ENCODE assay signal across 12 cellular contexts in the genomic region with DNA sequence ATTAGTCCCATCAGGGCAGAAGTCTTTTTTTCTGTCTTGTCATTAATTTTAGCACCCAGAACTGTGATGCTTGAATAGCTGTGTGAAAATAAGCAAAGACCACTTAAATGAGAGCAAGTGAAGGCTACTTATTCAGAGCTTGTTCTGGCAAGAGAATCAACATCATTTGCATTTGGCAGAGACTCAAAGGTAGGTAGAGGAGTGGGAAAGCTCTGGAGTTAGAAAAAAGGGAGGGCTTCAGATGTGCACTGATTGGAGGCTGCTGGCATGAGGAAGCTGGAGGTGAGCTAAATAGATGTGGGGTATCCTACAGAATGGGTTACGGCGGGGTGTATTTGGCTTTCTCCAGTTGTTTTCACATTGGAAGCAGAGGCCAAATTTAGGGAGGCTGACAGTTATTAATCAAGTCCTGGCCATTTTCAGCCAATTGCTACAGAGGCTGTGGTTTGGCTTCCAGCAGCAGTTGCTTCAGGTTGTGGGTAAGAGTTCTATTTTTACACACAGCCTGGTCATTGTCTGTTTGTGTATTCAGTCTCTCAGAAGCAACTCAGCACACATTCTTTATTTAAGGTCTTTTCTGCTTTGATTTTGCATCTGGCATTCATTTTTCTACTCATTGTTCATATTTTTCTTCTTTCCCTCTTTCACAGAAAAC.
DNase-seq lines count a peak whose midpoint lies in the region; ATAC-seq and TF ChIP-seq lines count a peak whose summit lies in the region.
"Had no signal": no experiment of that assay in that cellular context is flagged by ENCODE, and none has a peak within 500 bp of the region (broad histone marks: within the 10 kb centered on the region; RNA-seq: fewer than 3 reads in every experiment).

No MANE protein-coding gene starts in this region.

- no peak overlapping the region for H3K4me3 ChIP-seq in hepatocyte
- H3K4me3 ChIP-seq: colonic mucosa had no signal

- ATAC-seq in GM19397 (IDR thresholded peaks at IDR 0.05; ENCODE audit: unreplicated experiment) (no peak), GM21381 (IDR thresholded peaks at IDR 0.05; ENCODE audit: unreplicated experiment) (no peak), HG03139 (IDR thresholded peaks at IDR 0.05; ENCODE audit: unreplicated experiment) (no peak)
- ATAC-seq: CD8-positive, alpha-beta T cell; HepG2 had no signal

- no peaks in the 10 kb centered on the region for H3K27me3 ChIP-seq in hepatocyte
- H3K27me3 ChIP-seq: colonic mucosa had no signal

- no peaks in the 10 kb centered on the region for H4K20me1 ChIP-seq in hepatocyte (ENCODE audit: insufficient read depth, poor library complexity, severe bottlenecking)

- H2AFZ ChIP-seq in hepatocyte: no peak overlapping the region

- H3K36me3 ChIP-seq in hepatocyte (replicated peaks; ENCODE audit: insufficient read depth, low read depth): no peaks in the 10 kb centered on the region
- H3K36me3 ChIP-seq: colonic mucosa had no signal

- H3K9me3 ChIP-seq in hepatocyte (ENCODE audit: low read depth): peaks cover 7% of the 10 kb centered on the region
- H3K9me3 ChIP-seq: colonic mucosa had no signal

- WGBS in hepatocyte (ENCODE audit: low lambda C conversion rate, missing lambda C conversion rate): 96% methylated on average over 2 of the region's 2 CpGs

- no peaks in the 10 kb centered on the region for H3K4me1 ChIP-seq in hepatocyte (ENCODE audit: insufficient read depth)
- H3K4me1 ChIP-seq: colonic mucosa had no signal

- H3K27ac ChIP-seq in hepatocyte: peak overlapping the region; percentile 46
- H3K27ac ChIP-seq: colonic mucosa had no signal

- no peaks in the 10 kb centered on the region for H3K9me2 ChIP-seq in hepatocyte (replicated peaks; ENCODE audit: insufficient read depth)

- no peaks in the 10 kb centered on the region for H3K79me2 ChIP-seq in hepatocyte

- TF ChIP-seq CTCF in hepatocyte (IDR thresholded peaks at IDR 0.05; ENCODE audit: poor library complexity): no peak

- DNase-seq in AG20443 (ENCODE audit: low spot score): peak; percentile 69
- peak; percentile 7 for DNase-seq in NCI-H1048 (lab: John Stamatoyannopoulos, UW)
- DNase-seq in RPMI8226: peak; percentile 54
- DNase-seq in hepatocyte (ENCODE audit: low spot score): no peak
- no peak for DNase-seq in NCI-H2171 treated with DMSO at 0.1 percent for 48 hours (lab: John Stamatoyannopoulos, UW)
- DNase-seq: activated CD8-positive, alpha-beta memory T cell treated with anti-CD3 and anti-CD28 coated beads, Interleukin-2, amount 50 U/mL, for 4 hours; CD8-positive, alpha-beta T cell; colonic mucosa had no signal

- H3K4me2 ChIP-seq in hepatocyte: no peak overlapping the region

Comparison
In these comparisons a context has a peak if more than half of its experiments do, and no peak if none do; other contexts are left out.
1. DNase-seq: peak in AG20443 (single experiment), NCI-H1048 (single experiment) and RPMI8226 (single experiment); none in hepatocyte (single experiment) and NCI-H2171 treated with DMSO at 0.1 percent for 48 hours (single experiment).